ENCODE assay signal across 15 cellular contexts in genomic region chr12:126873701-126874100, GRCh38.
DNase-seq lines count a peak whose midpoint lies in the region; ATAC-seq, FAIRE-seq and TF ChIP-seq lines count a peak whose summit lies in the region.
"Had no signal": no experiment of that assay in that cellular context is flagged by ENCODE, and none has a peak within 500 bp of the region (broad histone marks: within the 10 kb centered on the region; RNA-seq: fewer than 3 reads in every experiment).

No MANE protein-coding gene starts in this region.

- H3K4me2 ChIP-seq in Loucy (ENCODE audit: low read depth, low read length, poor library complexity, severe bottlenecking) (no peak overlapping the region), SU-DHL-6 (ENCODE audit: low read depth, low read length, poor library complexity, severe bottlenecking) (no peak overlapping the region), H1 (ENCODE audit: insufficient read depth in 1 of 2, low read depth in 2 of 2, low read length in 2 of 2) (no peak overlapping the region), neuronal stem cell (ENCODE audit: insufficient read depth, low read length, poor library complexity, severe bottlenecking) (no peak overlapping the region)
- H3K4me2 ChIP-seq: BLaER1 had no signal

- no peak overlapping the region for H2BK20ac ChIP-seq in H1 (ENCODE audit: low read length)

- H3K9me2 ChIP-seq in Loucy (replicated peaks; ENCODE audit: low read depth, low read length) (no peaks in the 10 kb centered on the region), SU-DHL-6 (replicated peaks; ENCODE audit: insufficient read depth, low read length) (no peaks in the 10 kb centered on the region)

- FAIRE-seq in H1 (lab: Jason Lieb, UNC) = no peak
- FAIRE-seq: GM12878, GM19239, HTR-8/SVneo had no signal

- no peak overlapping the region for H3K27ac ChIP-seq in SU-DHL-6 (ENCODE audit: low read depth, low read length)
- H3K27ac ChIP-seq in H1 (ENCODE audit: low read depth, low read length) = no peak overlapping the region
- no peak overlapping the region for H3K27ac ChIP-seq in neuronal stem cell (replicated peaks; ENCODE audit: low read length)
- H3K27ac ChIP-seq in SJCRH30 = no peak overlapping the region
- H3K27ac ChIP-seq: BLaER1 had no signal

- H4K8ac ChIP-seq in H1 (ENCODE audit: extremely low read depth, insufficient read depth, low read length) = no peak overlapping the region
- no peak overlapping the region for H4K8ac ChIP-seq in neuronal stem cell (ENCODE audit: low read depth, low read length)

- H3K23ac ChIP-seq in H1 (ENCODE audit: insufficient read length) = no peak overlapping the region
- H3K23ac ChIP-seq in neuronal stem cell (ENCODE audit: low read depth, low read length, poor library complexity) = no peak overlapping the region

- H4K20me1 ChIP-seq in Loucy (ENCODE audit: insufficient read depth, low read length, poor library complexity, severe bottlenecking) (no peaks in the 10 kb centered on the region), SU-DHL-6 (ENCODE audit: low read depth, low read length) (no peaks in the 10 kb centered on the region), H1 (replicated peaks in 1 of 2; ENCODE audit: control insufficient read depth in 1 of 2, insufficient read depth in 2 of 2, low read length in 2 of 2) (no peaks in the 10 kb centered on the region)
- H4K20me1 ChIP-seq: BLaER1 had no signal

- H2AFZ ChIP-seq in Loucy (ENCODE audit: low read length) (peak overlapping the region; percentile 93), SU-DHL-6 (ENCODE audit: low read depth, low read length, severe bottlenecking) (peak overlapping the region; percentile 69), H1 (ENCODE audit: low read length) (0 out of 2 replicates have a peak overlapping the region, but pooled peaks have one; percentile 25), neuronal stem cell (ENCODE audit: low read length) (no peak overlapping the region)

- H2BK15ac ChIP-seq in H1 (ENCODE audit: low read length) = no peak overlapping the region
- H2BK15ac ChIP-seq in neuronal stem cell (ENCODE audit: low read length) = no peak overlapping the region

- no peaks in the 10 kb centered on the region for H3K36me3 ChIP-seq in Loucy (ENCODE audit: insufficient read depth, low read length)
- H3K36me3 ChIP-seq in SU-DHL-6 (ENCODE audit: low read length) = no peaks in the 10 kb centered on the region
- no peaks in the 10 kb centered on the region; a peak in 1 of 8 replicates for H3K36me3 ChIP-seq in H1 (ENCODE audit: control insufficient read depth in 2 of 4, insufficient read depth in 4 of 4, low read length in 3 of 4)
- H3K36me3 ChIP-seq in neuronal stem cell (replicated peaks in 1 of 2; ENCODE audit: control insufficient read depth in 2 of 2, insufficient read depth in 2 of 2, low read length in 2 of 2) = no peaks in the 10 kb centered on the region
- no peaks in the 10 kb centered on the region for H3K36me3 ChIP-seq in SJCRH30
- H3K36me3 ChIP-seq: BLaER1, HAP-1 had no signal

- no peaks in the 10 kb centered on the region for H3K9me3 ChIP-seq in Loucy (ENCODE audit: insufficient read depth, low read depth, low read length)
- no peaks in the 10 kb centered on the region for H3K9me3 ChIP-seq in SU-DHL-6 (ENCODE audit: insufficient read depth, low read length)
- H3K9me3 ChIP-seq in H1 (ENCODE audit: insufficient read depth in 2 of 2, low read depth in 1 of 2, low read length in 1 of 2) = peaks cover 0 to 2% of the 10 kb centered on the region in 2 experiments; a peak in 1 of 4 replicates
- no peaks in the 10 kb centered on the region for H3K9me3 ChIP-seq in neuronal stem cell (replicated peaks in 1 of 2; ENCODE audit: control insufficient read depth in 2 of 2, insufficient read depth in 1 of 2, low read depth in 1 of 2, low read length in 2 of 2)
- no peaks in the 10 kb centered on the region for H3K9me3 ChIP-seq in SJCRH30 (replicated peaks)
- H3K9me3 ChIP-seq: BLaER1, HAP-1 had no signal

- H3F3A ChIP-seq in Loucy (ENCODE audit: low read depth) = no peaks in the 10 kb centered on the region
- H3F3A ChIP-seq in SU-DHL-6 (ENCODE audit: insufficient read depth) = no peaks in the 10 kb centered on the region

- no peak overlapping the region for H2BK120ac ChIP-seq in H1 (replicated peaks; ENCODE audit: low read depth, low read length)
- H2BK120ac ChIP-seq in neuronal stem cell (ENCODE audit: low read depth, low read length) = no peak overlapping the region

- H3K4me1 ChIP-seq in Loucy (ENCODE audit: insufficient read depth, low read length, poor library complexity, severe bottlenecking) (no peaks in the 10 kb centered on the region), H1 (replicated peaks in 1 of 4; ENCODE audit: control insufficient read depth in 3 of 4, insufficient read depth in 4 of 4, low read length in 3 of 4) (no peaks in the 10 kb centered on the region), neuronal stem cell (ENCODE audit: control insufficient read depth in 2 of 2, insufficient read depth in 1 of 2, low read depth in 1 of 2, low read length in 2 of 2) (no peaks in the 10 kb centered on the region), SJCRH30 (no peaks in the 10 kb centered on the region)
- H3K4me1 ChIP-seq: BLaER1, HAP-1 had no signal

- H2BK5ac ChIP-seq in H1 (ENCODE audit: low read depth, low read length) (no peak overlapping the region), neuronal stem cell (ENCODE audit: low read length) (no peak overlapping the region)

- H2AK5ac ChIP-seq in H1 (ENCODE audit: low read depth, low read length) (no peak overlapping the region), neuronal stem cell (ENCODE audit: low read depth, low read length) (no peak overlapping the region)

- H3K4ac ChIP-seq in H1 (replicated peaks; ENCODE audit: insufficient read length, low read depth, low read length) (no peak overlapping the region), neuronal stem cell (ENCODE audit: low read length) (no peak overlapping the region)

- TF ChIP-seq POLR2A in H1 (IDR thresholded peaks at IDR 0.05; ENCODE audit: control extremely low read depth in 1 of 2, low read depth in 2 of 2, low read length in 2 of 2) = no peak

- ATAC-seq in GM19035 (IDR thresholded peaks at IDR 0.05; ENCODE audit: unreplicated experiment) = no peak
- ATAC-seq: CD8-positive, alpha-beta T cell had no signal

- H4K91ac ChIP-seq in H1 (replicated peaks; ENCODE audit: insufficient read length, low read length) (no peak overlapping the region), neuronal stem cell (ENCODE audit: low read depth, low read length, poor library complexity) (no peak overlapping the region)

- no peaks in the 10 kb centered on the region for H3K27me3 ChIP-seq in Loucy (ENCODE audit: insufficient read depth, low read length, poor library complexity, severe bottlenecking)
- no peaks in the 10 kb centered on the region for H3K27me3 ChIP-seq in SU-DHL-6 (ENCODE audit: low read length)
- H3K27me3 ChIP-seq in H1 (replicated peaks in 1 of 4; ENCODE audit: control insufficient read depth in 3 of 4, extremely low read depth in 1 of 4, insufficient read depth in 3 of 4, low read length in 3 of 4) = no peaks in the 10 kb centered on the region
- no peaks in the 10 kb centered on the region for H3K27me3 ChIP-seq in neuronal stem cell (ENCODE audit: control insufficient read depth in 3 of 3, insufficient read depth in 3 of 3, low read depth in 1 of 3, low read length in 3 of 3)
- H3K27me3 ChIP-seq in SJCRH30 = no peaks in the 10 kb centered on the region
- H3K27me3 ChIP-seq: BLaER1 had no signal

- TF ChIP-seq RAD21 in H1 (IDR thresholded peaks at IDR 0.05 in 1 of 2, conservative IDR thresholded peaks at IDR 0.05 in 1 of 2; ENCODE audit: low read depth in 2 of 2, low read length in 2 of 2) = no peak

- H3K79me2 ChIP-seq in Loucy (ENCODE audit: insufficient read depth, low read length) (no peaks in the 10 kb centered on the region), SU-DHL-6 (ENCODE audit: insufficient read depth, low read length) (no peaks in the 10 kb centered on the region), H1 (ENCODE audit: control insufficient read depth in 1 of 2, insufficient read depth in 2 of 2, low read length in 2 of 2) (no peaks in the 10 kb centered on the region)

- no peak overlapping the region for H3K18ac ChIP-seq in H1 (ENCODE audit: extremely low read depth, low read length)
- H3K18ac ChIP-seq in neuronal stem cell (ENCODE audit: low read length) = peak overlapping the region; percentile 59

- CTCF ChIA-PET in H1 (lab: Charles Lee; ENCODE audit: partially characterized antibody) = interaction anchor here (0.6 to 3.9 kb wide), 18 partner anchors 10 to 805 kb away, joined by 3 to 50 read pairs (median 4); no protein-coding TSS in a partner anchor

- no peak for TF ChIP-seq EP300 in H1 (IDR thresholded peaks at IDR 0.05; ENCODE audit: borderline replicate concordance in 1 of 2, low read depth in 2 of 2, low read length in 2 of 2)

- H3K14ac ChIP-seq in H1 (ENCODE audit: insufficient read length) = no peak overlapping the region
- no peak overlapping the region for H3K14ac ChIP-seq in neuronal stem cell (ENCODE audit: low read length)

- POLR2A ChIA-PET in H1 (lab: Charles Lee; ENCODE audit: partially characterized antibody) = no interaction called here

- WGBS in H1 (ENCODE audit: extremely low coverage in 1 of 2, insufficient coverage in 1 of 2, insufficient read length in 1 of 2, insufficient replicate concordance in 2 of 2, low coverage in 1 of 2, low lambda C conversion rate in 2 of 2, missing lambda C conversion rate in 1 of 2), 2 experiments = 95% methylated on average over 5 of the region's 5 CpGs; no CpG with 5 or more reads in 1 of the 2 experiments
- WGBS in neuronal stem cell (ENCODE audit: extremely low coverage in 2 of 2, insufficient read length in 2 of 2, insufficient replicate concordance in 1 of 2), 2 donors = no CpG with 5 or more reads among the region's 5 CpGs

- no peak overlapping the region for H3K4me3 ChIP-seq in Loucy (ENCODE audit: low read length, poor library complexity, severe bottlenecking)
- no peak overlapping the region for H3K4me3 ChIP-seq in SU-DHL-6 (ENCODE audit: insufficient read depth, low read length, poor library complexity, severe bottlenecking)
- no peak overlapping the region for H3K4me3 ChIP-seq in H1 (ENCODE audit: extremely low read depth in 1 of 4, insufficient read depth in 2 of 4, low read depth in 3 of 4, low read length in 4 of 4)
- H3K4me3 ChIP-seq in neuronal stem cell (ENCODE audit: low read length in 2 of 2) = no peak overlapping the region
- no peak overlapping the region for H3K4me3 ChIP-seq in SJCRH30
- H3K4me3 ChIP-seq: BLaER1, GM12878, HAP-1 had no signal

- no peak overlapping the region for H3K56ac ChIP-seq in H1 (replicated peaks; ENCODE audit: insufficient read length, low read depth, low read length)

- DNase-seq in H1 (ENCODE audit: low read depth in 1 of 2, low spot score in 2 of 2) (no peak), neuronal stem cell (ENCODE audit: low spot score) (no peak), SJCRH30 (no peak), HCEC 1CT (no peak)
- DNase-seq: 8988T, IMR-90 had no signal

- H3K79me1 ChIP-seq in H1 (ENCODE audit: low read depth, low read length) (no peaks in the 10 kb centered on the region), neuronal stem cell (ENCODE audit: low read depth, low read length) (no peaks in the 10 kb centered on the region)

- H2BK12ac ChIP-seq in H1 (ENCODE audit: low read depth, low read length) = no peak overlapping the region
- no peak overlapping the region for H2BK12ac ChIP-seq in neuronal stem cell (ENCODE audit: low read length)

- no peak overlapping the region for H4K5ac ChIP-seq in H1 (ENCODE audit: insufficient read length, low read depth, low read length)

- H3K9ac ChIP-seq in Loucy (ENCODE audit: low read depth, low read length, poor library complexity, severe bottlenecking) = no peak overlapping the region
- no peak overlapping the region for H3K9ac ChIP-seq in SU-DHL-6 (ENCODE audit: low read length)
- H3K9ac ChIP-seq in H1 (replicated peaks in 1 of 4; ENCODE audit: extremely low read depth in 1 of 4, low read depth in 3 of 4, low read length in 3 of 4) = no peak overlapping the region
- no peak overlapping the region for H3K9ac ChIP-seq in neuronal stem cell (ENCODE audit: low read depth, low read length, poor library complexity)
- H3K9ac ChIP-seq: BLaER1 had no signal

- H3K23me2 ChIP-seq in H1 (ENCODE audit: low read depth, low read length) = no peaks in the 10 kb centered on the region

- TF ChIP-seq CTCF in Loucy (conservative IDR thresholded peaks at IDR 0.05; ENCODE audit: low read length) = no peak
- TF ChIP-seq CTCF in SU-DHL-6 (IDR thresholded peaks at IDR 0.05; ENCODE audit: insufficient read depth, low read length, poor library complexity, severe bottlenecking) = no peak
- TF ChIP-seq CTCF in H1 (IDR thresholded peaks at IDR 0.05; ENCODE audit: control extremely low read depth in 1 of 3, insufficient read depth in 1 of 3, low read depth in 1 of 3, low read length in 3 of 3) = no peak
